ENCODE assay signal across 8 cellular contexts in genomic region chr17:77959926-77960521, GRCh38. TPM values are rescaled to one million over a fixed set of nuclear protein-coding genes. Genes with fewer than 3 reads are reported as not detected.
DNase-seq lines count a peak whose midpoint lies in the region; ATAC-seq, FAIRE-seq and TF ChIP-seq lines count a peak whose summit lies in the region.

No MANE protein-coding gene starts in this region.

- ATAC-seq in WTC11 = no peak
- ATAC-seq in GM18502 (IDR thresholded peaks at IDR 0.05; ENCODE audit: poor library complexity, unreplicated experiment) = no peak
- no peak for ATAC-seq in HG03439 (IDR thresholded peaks at IDR 0.05; ENCODE audit: unreplicated experiment)

- peak; percentile 67 for FAIRE-seq in endothelial cell of umbilical vein (lab: Jason Lieb, UNC)

- peaks cover 18 to 25% of the 10 kb centered on the region in 2 experiments for H3K27me3 ChIP-seq in endothelial cell of umbilical vein (ENCODE audit: control insufficient read depth in 2 of 2, insufficient read depth in 2 of 2, low read length in 2 of 2)
- peaks cover 13% of the 10 kb centered on the region for H3K27me3 ChIP-seq in neuron (ENCODE audit: insufficient read depth, low read length)

- dilution Hi-C loops in endothelial cell of umbilical vein (cut with MboI; ENCODE audit: extremely low pct_ligation_motif_present, low sequenced_read_pairs) = no loop called here

- TF ChIP-seq CTCF in WTC11 (IDR thresholded peaks at IDR 0.05) (no peak), endothelial cell of umbilical vein (IDR thresholded peaks at IDR 0.05; ENCODE audit: extremely low read depth in 1 of 2, insufficient read depth in 1 of 2, low read depth in 1 of 2, low read length in 2 of 2) (no peak)

- no peak overlapping the region for H3K9ac ChIP-seq in endothelial cell of umbilical vein (replicated peaks; ENCODE audit: extremely low read depth, insufficient read depth, low read length)

- no peak for TF ChIP-seq POLR2A in endothelial cell of umbilical vein (IDR thresholded peaks at IDR 0.05; ENCODE audit: low read depth, low read length)

- H3K27ac ChIP-seq in endothelial cell of umbilical vein (ENCODE audit: insufficient read depth, low read depth, low read length) = no peak overlapping the region

- H2AFZ ChIP-seq in endothelial cell of umbilical vein (ENCODE audit: low read depth, low read length) = peak overlapping the region; percentile 23
- H2AFZ ChIP-seq in neuron (ENCODE audit: low read depth, low read length) = no peak overlapping the region

- POLR2A ChIA-PET in WTC11 (lab: Charles Lee) (no interaction called here), endothelial cell of umbilical vein (lab: Charles Lee) (interaction anchor here (0.6 kb wide), 1 partner anchor 27 kb away, joined by 3 read pairs; no protein-coding TSS in a partner anchor)

- H3K4me3 ChIP-seq in endothelial cell of umbilical vein (replicated peaks in 1 of 3; ENCODE audit: insufficient read depth in 1 of 3, low read depth in 1 of 3, low read length in 3 of 3) (peak overlapping the region; percentile 63 to 81 (median 67)), neuron (ENCODE audit: low read length) (peak overlapping the region; percentile 83)

- peaks cover 18% of the 10 kb centered on the region for H3K79me2 ChIP-seq in endothelial cell of umbilical vein (ENCODE audit: control insufficient read depth, insufficient read depth, low read length)

- H3K9me3 ChIP-seq in endothelial cell of umbilical vein (replicated peaks; ENCODE audit: control insufficient read depth, insufficient read depth, low read length) (no peaks in the 10 kb centered on the region), neuron (ENCODE audit: low read length) (no peaks in the 10 kb centered on the region)

- peak overlapping the region; percentile 88 for H3K4me2 ChIP-seq in endothelial cell of umbilical vein (ENCODE audit: insufficient read depth, low read length)

- H3K9me3 Mint-ChIP-seq in WTC11 = no peaks in the 10 kb centered on the region

- peaks cover 8% of the 10 kb centered on the region for H4K20me1 ChIP-seq in endothelial cell of umbilical vein (replicated peaks; ENCODE audit: control insufficient read depth, extremely low read depth, insufficient read depth, low read length)

- no peaks in the 10 kb centered on the region for H3K9me1 ChIP-seq in endothelial cell of umbilical vein (replicated peaks; ENCODE audit: control insufficient read depth, extremely low read depth, insufficient read depth, low read length)

- peaks cover 26% of the 10 kb centered on the region for H3K27me3 Mint-ChIP-seq in WTC11 (ENCODE audit: low read depth)

- DNase-seq in activated gamma-delta T cell treated with Interleukin-2 at 50 U/mL for 16 hours (peak; percentile 30), activated gamma-delta T cell (lab: John Stamatoyannopoulos, UW) (no peak), WTC11 (ENCODE audit: low spot score) (no peak), endothelial cell of umbilical vein (ENCODE audit: low read depth, low spot score) (peak; percentile 67), occipital lobe (lab: John Stamatoyannopoulos, UW) (no peak)

- H3K36me3 Mint-ChIP-seq in WTC11 = no peaks in the 10 kb centered on the region

- H3K4me1 Mint-ChIP-seq in WTC11 = peaks cover 65% of the 10 kb centered on the region

- peak overlapping the region; percentile 88 for H3K27ac Mint-ChIP-seq in WTC11

- no peaks in the 10 kb centered on the region for H3K36me3 ChIP-seq in endothelial cell of umbilical vein (ENCODE audit: control insufficient read depth in 2 of 2, extremely low read depth in 1 of 2, insufficient read depth in 2 of 2, low read length in 2 of 2)
- H3K36me3 ChIP-seq in neuron (ENCODE audit: insufficient read depth, low read length) = no peaks in the 10 kb centered on the region

- TSS peak; percentile 21 for BruUV-seq in endothelial cell of umbilical vein (replicated peaks; lab: Mats Ljungman, UMichigan)

- peaks cover 20% of the 10 kb centered on the region for H3K4me1 ChIP-seq in endothelial cell of umbilical vein (ENCODE audit: control insufficient read depth, extremely low read depth, insufficient read depth, low read length)
- peaks cover 48% of the 10 kb centered on the region for H3K4me1 ChIP-seq in neuron (ENCODE audit: insufficient read depth, low read length)

- CTCF ChIA-PET in WTC11 (lab: Charles Lee) = no interaction called here
- CTCF ChIA-PET in endothelial cell of umbilical vein (lab: Charles Lee) = interaction anchor here (0.7 to 1.9 kb wide), 3 partner anchors 11 to 59 kb away, joined by 3 to 9 read pairs (median 5); no protein-coding TSS in a partner anchor

- intact Hi-C loops in endothelial cell of umbilical vein (cut with micrococcal nuclease) = loop anchor here (1.0 to 5.0 kb wide), 5 partner anchors 54 to 972 kb away; partner anchors contain the start of genes AFMID and TK1

- peak overlapping the region; percentile 84 for H3K4me3 Mint-ChIP-seq in WTC11

TF ChIP-seq in WTC11, 78 proteins besides CTCF, POLR2A, EP300 and RAD21 (continues in another document):
- no peak for TF ChIP-seq NR3C1 (CRISPR knock-in tag; conservative IDR thresholded peaks at IDR 0.05; ENCODE audit: low read depth)
- TF ChIP-seq ETV6 (CRISPR knock-in tag; IDR thresholded peaks at IDR 0.05) = peak; percentile 58; the same call in 1 of the 2 replicates
- TF ChIP-seq CREB1 (CRISPR knock-in tag; IDR thresholded peaks at IDR 0.05) = no peak

TF ChIP-seq in endothelial cell of umbilical vein, 7 proteins besides CTCF, POLR2A, EP300 and RAD21:
- TF ChIP-seq EZH2 (IDR thresholded peaks at IDR 0.05; ENCODE audit: borderline replicate concordance, low read depth, low read length, severe bottlenecking) = no peak
- no peak for TF ChIP-seq FOS (IDR thresholded peaks at IDR 0.05; ENCODE audit: borderline replicate concordance, insufficient read depth, low read length)
- TF ChIP-seq MYC (IDR thresholded peaks at IDR 0.05; ENCODE audit: low read depth, low read length) = no peak
- no peak for TF ChIP-seq MAX (IDR thresholded peaks at IDR 0.05; ENCODE audit: insufficient read depth, insufficient read length)
- no peak for TF ChIP-seq POLR2AphosphoS5 (IDR thresholded peaks at IDR 0.05; ENCODE audit: insufficient read depth, low read depth, low read length)
- TF ChIP-seq GATA2 (IDR thresholded peaks at IDR 0.05; ENCODE audit: insufficient read depth, insufficient read length, low read depth, low read length) = no peak

RNA-seq across cellular contexts. Expression of gene TNRC6C, which starts 1.5 kb away (rescaled TPM):
- total RNA-seq in WTC11 (2021) (39.9 to 52.3 TPM (median 41.8 TPM) in 3 replicates), endothelial cell of umbilical vein (17.5 and 20.4 TPM in 2 replicates), occipital lobe (23.9 TPM)
- polyA plus RNA-seq in endothelial cell of umbilical vein = 1.5 and 2.1 TPM in 2 replicates
- 2.2 and 2.7 TPM in 2 replicates for polyA plus RNA-seq in endothelial cell of umbilical vein (2011; cell fraction: cytosol; rRNA removed)
- 7.4 and 8.5 TPM in 2 replicates for polyA plus RNA-seq in endothelial cell of umbilical vein (2011; cell fraction: nucleus; rRNA removed)
- 4.0 and 5.2 TPM in 2 replicates for polyA plus RNA-seq in endothelial cell of umbilical vein (2012)
- polyA minus RNA-seq in endothelial cell of umbilical vein = 26.0 and 36.6 TPM in 2 replicates
- polyA minus RNA-seq in endothelial cell of umbilical vein (2011; cell fraction: cytosol; rRNA and poly(A)+ RNA removed) = 1.0 TPM
- 18.3 and 21.3 TPM in 2 replicates for polyA minus RNA-seq in endothelial cell of umbilical vein (2011; cell fraction: nucleus; rRNA and poly(A)+ RNA removed)

Comparison
In these comparisons a context has a peak if more than half of its experiments do, and no peak if none do; other contexts are left out.
1. DNase-seq: peak in activated gamma-delta T cell treated with Interleukin-2 at 50 U/mL for 16 hours (single experiment) and endothelial cell of umbilical vein (single experiment); none in activated gamma-delta T cell (single experiment), WTC11 (single experiment) and occipital lobe (single experiment).